Comparison of ENCODE assay signal across 8 cellular contexts in the genomic region with DNA sequence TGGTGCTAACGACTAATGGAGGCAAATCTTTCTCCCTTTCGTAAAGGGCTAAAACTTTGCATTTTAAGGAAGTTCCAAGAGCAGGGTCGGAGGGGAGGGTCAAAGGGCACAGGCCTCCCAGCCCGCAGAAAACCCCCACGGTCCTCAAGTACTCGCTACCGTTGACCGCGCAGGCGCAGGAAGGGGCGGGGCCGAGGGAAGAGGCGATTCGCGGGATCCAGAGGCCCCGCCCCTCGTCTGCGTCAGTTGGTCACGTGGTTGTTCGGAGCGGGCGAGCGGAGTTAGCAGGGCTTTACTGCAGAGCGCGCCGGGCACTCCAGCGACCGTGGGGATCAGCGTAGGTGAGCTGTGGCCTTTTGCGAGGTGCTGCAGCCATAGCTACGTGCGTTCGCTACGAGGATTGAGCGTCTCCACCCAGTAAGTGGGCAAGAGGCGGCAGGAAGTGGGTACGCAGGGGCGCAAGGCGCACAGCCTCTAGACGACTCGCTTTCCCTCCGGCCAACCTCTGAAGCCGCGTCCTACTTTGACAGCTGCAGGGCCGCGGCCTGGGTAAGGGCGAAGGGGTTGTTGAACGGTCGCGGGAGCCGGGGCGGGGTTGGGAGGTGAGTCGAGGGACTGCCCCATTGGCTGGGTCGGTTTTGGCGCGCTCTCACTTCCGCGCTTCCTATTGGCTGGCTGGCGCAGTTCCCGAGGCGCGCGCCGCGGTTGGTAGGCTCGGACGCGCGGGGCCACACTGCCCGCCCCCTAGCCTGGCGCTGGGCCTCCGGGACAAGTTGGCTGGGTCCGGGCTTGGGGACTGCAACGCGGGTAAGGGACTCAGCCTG. TPM values are rescaled to one million over a fixed set of nuclear protein-coding genes. Genes with fewer than 3 reads are reported as not detected.
DNase-seq lines count a peak whose midpoint lies in the region; ATAC-seq and TF ChIP-seq lines count a peak whose summit lies in the region.

A gene (plus strand): TSS at position 242 of the 824 bp plus-strand sequence. CDS start 2,310 bp downstream, outside the sequence.

- peak; percentile 93 for ATAC-seq in HG02678 (IDR thresholded peaks at IDR 0.05; ENCODE audit: unreplicated experiment)
- ATAC-seq in omental fat pad (ENCODE audit: low FRiP score): peak; percentile 98

- H3K9me3 Mint-ChIP-seq in activated naive CD8-positive, alpha-beta T cell (ENCODE audit: low read depth): no peaks in the 10 kb centered on the region

- peak within 1 kb of the TSS; percentile 99 for H3K4me3 Mint-ChIP-seq in activated naive CD8-positive, alpha-beta T cell

- peak; percentile 83 for DNase-seq in GM12864 (ENCODE audit: low read depth)
- peak; percentile 93 for DNase-seq in NCI-H1105 treated with DMSO at 0.1 percent for 48 hours (lab: John Stamatoyannopoulos, UW)
- peak; percentile 94 for DNase-seq in SKM-1 treated with dmso at 0.1 percent for 144 hours (lab: John Stamatoyannopoulos, UW; ENCODE audit: unreplicated experiment)
- peak; percentile 96 for DNase-seq in glomerular visceral epithelial cell (ENCODE audit: extremely low spot score)
- DNase-seq in omental fat pad (ENCODE audit: low spot score): peak; percentile 98

- H3K27ac Mint-ChIP-seq in activated naive CD8-positive, alpha-beta T cell: peak within 1 kb of the TSS; percentile 99

- H3K27me3 Mint-ChIP-seq in activated naive CD8-positive, alpha-beta T cell: no peaks in the 10 kb centered on the region

- peaks cover 9% of the 10 kb centered on the region for H3K36me3 Mint-ChIP-seq in activated naive CD8-positive, alpha-beta T cell

- TF ChIP-seq CTCF in GM12864 (IDR thresholded peaks at IDR 0.05; ENCODE audit: low read depth, low read length, missing control alignments): no peak
- TF ChIP-seq CTCF in omental fat pad (IDR thresholded peaks at IDR 0.05): no peak

- H3K27ac ChIP-seq in temporal lobe (ENCODE audit: low read depth, low read length): peak within 1 kb of the TSS; percentile 97

- peak within 1 kb of the TSS; percentile 79 for H3K4me3 ChIP-seq in GM12864 (ENCODE audit: low read depth, low read length)

- H3K4me1 Mint-ChIP-seq in activated naive CD8-positive, alpha-beta T cell (ENCODE audit: low read depth): peaks cover 23% of the 10 kb centered on the region

RNA-seq across cellular contexts. Expression of the gene that starts here (rescaled TPM):
- total RNA-seq in omental fat pad (10 to 100 TPM in 1 of 4 donors, 1 to 10 TPM in 3; 4.5 to 12.8 (median 7.4) TPM), temporal lobe (8.6 TPM)

Comparison
In these comparisons a context has a peak if more than half of its experiments do, and no peak if none do; other contexts are left out.
1. Peak in every context shown above with its lines: DNase-seq, ATAC-seq, H3K4me3 ChIP-seq and H3K27ac ChIP-seq.